9 cellular contexts compared by ENCODE assay signal in genomic region chr5:135569755-135570452, GRCh38. TPM values are rescaled to one million over a fixed set of nuclear protein-coding genes. Genes with fewer than 3 reads are reported as not detected.
DNase-seq lines count a peak whose midpoint lies in the region; ATAC-seq and TF ChIP-seq lines count a peak whose summit lies in the region.
"Had no signal": no experiment of that assay in that cellular context is flagged by ENCODE, and none has a peak within 500 bp of the region (broad histone marks: within the 10 kb centered on the region; RNA-seq: fewer than 3 reads in every experiment).

No MANE protein-coding gene starts in this region.

- ATAC-seq in foreskin keratinocyte (peak; percentile 65), GM18858 (IDR thresholded peaks at IDR 0.05; ENCODE audit: unreplicated experiment) (no peak)

- TF ChIP-seq CTCF in HFFc6 (IDR thresholded peaks at IDR 0.05) (peak; percentile 75), RWPE1 (conservative IDR thresholded peaks at IDR 0.05; ENCODE audit: low read depth) (peak; percentile 54), foreskin keratinocyte (conservative IDR thresholded peaks at IDR 0.05) (peak; percentile 61), type B pancreatic cell (conservative IDR thresholded peaks at IDR 0.05) (peak; percentile 70), vagina (IDR thresholded peaks at IDR 0.05) (no peak)

- TF ChIP-seq POLR2A in vagina (IDR thresholded peaks at IDR 0.05), result no peak

- H3K36me3 Mint-ChIP-seq in HFFc6 (ENCODE audit: low read depth) (no peaks in the 10 kb centered on the region), type B pancreatic cell (peaks cover 6% of the 10 kb centered on the region)

- intact Hi-C loops in vagina (cut with DNase I), result no loop called here

- peaks cover 11% of the 10 kb centered on the region for H3K4me1 ChIP-seq in foreskin keratinocyte
- peaks cover 4% of the 10 kb centered on the region for H3K4me1 ChIP-seq in vagina

- no peak overlapping the region for H3K4me3 ChIP-seq in vagina

- H3K4me1 Mint-ChIP-seq in HFFc6 (ENCODE audit: low read depth) (peaks cover 37% of the 10 kb centered on the region), type B pancreatic cell (ENCODE audit: unreplicated experiment) (peaks cover 49% of the 10 kb centered on the region)

- no peak overlapping the region for H3K4me3 Mint-ChIP-seq in HFFc6
- peak overlapping the region; percentile 22 for H3K4me3 Mint-ChIP-seq in type B pancreatic cell
- H3K4me3 Mint-ChIP-seq: dendritic cell treated with granulocyte-macrophage colony-stimulating factor and Interleukin-4, amounts not matched to agents 40 ng/mL and 50 ng/mL, for 4 days had no signal

- H3K27me3 ChIP-seq in foreskin keratinocyte (peaks cover under 1% of the 10 kb centered on the region), vagina (no peaks in the 10 kb centered on the region)

- H3K27ac ChIP-seq in RWPE1 (no peak overlapping the region), foreskin keratinocyte (no peak overlapping the region), vagina (no peak overlapping the region)

- POLR2A ChIA-PET in RWPE1 (lab: Yijun Ruan, JAX; ENCODE audit: low non-redundant PET), result no interaction called here

- DNase-seq in COLO829 (ENCODE audit: low spot score) (peak; percentile 8), HFFc6 (peak; percentile 21), RWPE1 (ENCODE audit: low spot score) (peak; percentile 55), foreskin keratinocyte (peak in 1 of 2 donors; percentile 52), type B pancreatic cell (ENCODE audit: extremely low spot score, unreplicated experiment) (no peak), vagina (ENCODE audit: extremely low spot score in 2 of 2) (no peak)
- DNase-seq in stimulated activated naive CD4-positive, alpha-beta T cell treated with Interleukin-2 at 50 U/mL for 16 hours (lab: John Stamatoyannopoulos, UW), result no peak

- H3K9me3 Mint-ChIP-seq in HFFc6 (no peaks in the 10 kb centered on the region), type B pancreatic cell (no peaks in the 10 kb centered on the region)
- H3K9me3 Mint-ChIP-seq: dendritic cell treated with granulocyte-macrophage colony-stimulating factor and Interleukin-4, amounts not matched to agents 40 ng/mL and 50 ng/mL, for 4 days had no signal

- no peaks in the 10 kb centered on the region for H3K9me3 ChIP-seq in vagina

- peaks cover 29% of the 10 kb centered on the region for H3K27me3 Mint-ChIP-seq in HFFc6 (ENCODE audit: insufficient read depth)
- H3K27me3 Mint-ChIP-seq in type B pancreatic cell, result peaks cover 56% of the 10 kb centered on the region

- no peak overlapping the region for H3K27ac Mint-ChIP-seq in HFFc6
- H3K27ac Mint-ChIP-seq in type B pancreatic cell, result peak overlapping the region; percentile 41
- H3K27ac Mint-ChIP-seq: dendritic cell treated with granulocyte-macrophage colony-stimulating factor and Interleukin-4, amounts not matched to agents 40 ng/mL and 50 ng/mL, for 4 days had no signal

- CTCF ChIA-PET in RWPE1 (lab: Yijun Ruan, JAX), result interaction anchor here (0.7 to 2.4 kb wide), 13 partner anchors 8 to 386 kb away, joined by 3 to 8 read pairs (median 3); partner anchors contain the start of gene CXCL14

- no peaks in the 10 kb centered on the region for H3K36me3 ChIP-seq in vagina

RNA-seq across cellular contexts. Expression of gene CXCL14, which starts 8.9 kb away (rescaled TPM):
- total RNA-seq in HFFc6 (2021; fragmentation: NEBNext Ultra II Directional; extraction: Animal tissue kit (Norgen Biotek cat#: 25700)), result under 1 TPM in 1 of 6 experiments, not detected in 5; 0.17 TPM
- total RNA-seq in foreskin keratinocyte (0.42 and 0.44 TPM in 2 replicates), type B pancreatic cell (ENCODE audit: low replicate concordance) (70.3 and 125 TPM in 2 replicates), vagina (62.1 TPM)
- 0.48 and 0.57 TPM in 2 replicates for polyA plus RNA-seq in foreskin keratinocyte

RNA-seq across cellular contexts. Expression of gene NEUROG1, which starts 34.1 kb away (rescaled TPM):
- not detected for total RNA-seq in HFFc6 (2021; fragmentation: NEBNext Ultra II Directional; extraction: Animal tissue kit (Norgen Biotek cat#: 25700))
- total RNA-seq in foreskin keratinocyte, result not detected in 2 replicates
- not detected in 2 replicates for polyA plus RNA-seq in foreskin keratinocyte
- 3.7 TPM in 1 of 2 replicates, not detected in the other for total RNA-seq in type B pancreatic cell (ENCODE audit: low replicate concordance)
- not detected for total RNA-seq in vagina

Comparison
In these comparisons a context has a peak if more than half of its experiments do, and no peak if none do; other contexts are left out.
1. DNase-seq: peak in COLO829 (single experiment), HFFc6 (single experiment) and RWPE1 (single experiment); none in type B pancreatic cell (single experiment), stimulated activated naive CD4-positive, alpha-beta T cell treated with Interleukin-2 at 50 U/mL for 16 hours (single experiment) and vagina (0 of 2).
2. CTCF ChIP-seq: peak in HFFc6 (single experiment), RWPE1 (single experiment), foreskin keratinocyte (single experiment) and type B pancreatic cell (single experiment); none in vagina (0 of 3).
3. RNA of gene CXCL14, which starts 8.9 kb away (total RNA-seq): 70.3 to 125 TPM in type B pancreatic cell and 62.1 TPM in vagina (single experiment); 0.42 to 0.44 TPM in foreskin keratinocyte and 0.17 TPM in HFFc6; every median in the first group is over 10 times any median in the second.